In genomic region chr15:48520376-48521155, GRCh38 we compare ENCODE assay signal across 14 cellular contexts.
DNase-seq lines count a peak whose midpoint lies in the region; ATAC-seq and TF ChIP-seq lines count a peak whose summit lies in the region.
"Had no signal": no experiment of that assay in that cellular context is flagged by ENCODE, and none has a peak within 500 bp of the region (broad histone marks: within the 10 kb centered on the region; RNA-seq: fewer than 3 reads in every experiment).

No MANE protein-coding gene starts in this region.

- H3K27me3 ChIP-seq in right atrium auricular region (no peaks in the 10 kb centered on the region), Panc1 (ENCODE audit: control insufficient read depth, insufficient read depth, low read length) (peaks cover 4% of the 10 kb centered on the region), upper lobe of right lung (no peaks in the 10 kb centered on the region)
- H3K27me3 ChIP-seq: colonic mucosa, stomach had no signal

- intact Hi-C loops in Right ventricle myocardium superior (cut with DNase I) (loop anchor here (10.0 kb wide), 1 partner anchor 124 kb away; the partner anchor contains the start of gene FBN1), Panc1 (cut with micrococcal nuclease; ENCODE audit: unreplicated experiment) (loop anchor here (5.0 kb wide), 1 partner anchor 163 kb away; no protein-coding TSS in a partner anchor), upper lobe of right lung (cut with DNase I) (no loop called here)
- intact Hi-C loops in activated CD4-positive, alpha-beta T cell treated with anti-CD3 and anti-CD28 coated beads for 36 hours (cut with DNase I, micrococcal nuclease): no loop called here

- H3K36me3 ChIP-seq in right atrium auricular region: peaks cover 3% of the 10 kb centered on the region
- H3K36me3 ChIP-seq in Panc1 (ENCODE audit: control insufficient read depth, insufficient read depth, low read length): no peaks in the 10 kb centered on the region
- no peaks in the 10 kb centered on the region for H3K36me3 ChIP-seq in upper lobe of right lung
- H3K36me3 ChIP-seq: colonic mucosa had no signal

- in situ Hi-C loops in Panc1 (cut with HindIII; ENCODE audit: low pct_unique_long_range_greater_than_20kb, low sequenced_read_pairs): no loop called here

- no peak overlapping the region for H3K27ac Mint-ChIP-seq in activated CD4-positive, alpha-beta T cell treated with anti-CD3 and anti-CD28 coated beads for 36 hours

- no peaks in the 10 kb centered on the region for H3K9me3 ChIP-seq in right atrium auricular region
- no peaks in the 10 kb centered on the region for H3K9me3 ChIP-seq in Panc1 (ENCODE audit: control insufficient read depth, insufficient read depth, low read depth, low read length)
- no peaks in the 10 kb centered on the region for H3K9me3 ChIP-seq in upper lobe of right lung
- H3K9me3 ChIP-seq: colonic mucosa, stomach had no signal

- H3K4me3 ChIP-seq in right atrium auricular region (no peak overlapping the region), Panc1 (ENCODE audit: low read depth in 2 of 2, low read length in 2 of 2) (no peak overlapping the region), upper lobe of right lung (no peak overlapping the region)
- H3K4me3 ChIP-seq: colonic mucosa, stomach had no signal

- H3K4me3 Mint-ChIP-seq in activated CD4-positive, alpha-beta T cell treated with anti-CD3 and anti-CD28 coated beads for 36 hours: no peak overlapping the region
- H3K4me3 Mint-ChIP-seq: activated T-cell treated with anti-CD3 and anti-CD28 coated beads, Interleukin-2, amount 50 U/mL, for 72 hours had no signal

- DNase-seq in Right ventricle myocardium superior (peak; percentile 40), right atrium auricular region (ENCODE audit: low spot score) (no peak), Panc1 (ENCODE audit: low read depth, low spot score) (no peak), iPS DF 4.7 (ENCODE audit: extremely low read depth, low spot score) (peak; percentile 7), upper lobe of right lung (no peak), NCI-H2227 (lab: John Stamatoyannopoulos, UW; ENCODE audit: unreplicated experiment) (no peak)
- DNase-seq in stimulated activated CD4-positive, alpha-beta T cell treated with anti-CD3 and anti-CD28 coated beads, Interleukin-12 subunit alpha, Interleukin-12 subunit beta, amount 100 ng/mL, for 4 hours: no peak
- no peak for DNase-seq in activated CD4-positive, alpha-beta T cell treated with anti-CD3 and anti-CD28 coated beads for 36 hours
- DNase-seq: activated CD4-positive, CD25-positive, alpha-beta regulatory T cell; activated T-cell treated with anti-CD3 and anti-CD28 coated beads, Interleukin-2, amount 50 U/mL, for 72 hours; colonic mucosa; NCI-H1048; NCI-H526 treated with DMSO at 0.1 percent for 48 hours; stomach had no signal

- no peak for TF ChIP-seq CTCF in right atrium auricular region (IDR thresholded peaks at IDR 0.05)
- TF ChIP-seq CTCF in Panc1 (IDR thresholded peaks at IDR 0.05): peak; percentile 38
- TF ChIP-seq CTCF in upper lobe of right lung (IDR thresholded peaks at IDR 0.05): no peak

- ATAC-seq in Right ventricle myocardium superior (ENCODE audit: poor library complexity) (no peak), Panc1 (peak; percentile 76), upper lobe of right lung (peak; percentile 10)
- ATAC-seq in activated CD4-positive, alpha-beta T cell treated with anti-CD3 and anti-CD28 coated beads for 36 hours: no peak
- ATAC-seq: activated T-cell treated with anti-CD3 and anti-CD28 coated beads, Interleukin-2, amount 50 U/mL, for 72 hours had no signal

- H3K4me1 Mint-ChIP-seq in activated CD4-positive, alpha-beta T cell treated with anti-CD3 and anti-CD28 coated beads for 36 hours: no peaks in the 10 kb centered on the region

- no peaks in the 10 kb centered on the region for H3K36me3 Mint-ChIP-seq in activated CD4-positive, alpha-beta T cell treated with anti-CD3 and anti-CD28 coated beads for 36 hours (ENCODE audit: low read depth)

- CTCF ChIA-PET in Panc1 (lab: Charles Lee): interaction anchor here (0.5 kb wide), 1 partner anchor 150 kb away, joined by 3 read pairs; no protein-coding TSS in a partner anchor
- CTCF ChIA-PET in activated CD4-positive, alpha-beta T cell treated with anti-CD3 and anti-CD28 coated beads for 36 hours (lab: Charles Lee): no interaction called here

- no peaks in the 10 kb centered on the region for H3K4me1 ChIP-seq in right atrium auricular region
- no peaks in the 10 kb centered on the region for H3K4me1 ChIP-seq in Panc1 (ENCODE audit: control insufficient read depth, insufficient read depth, low read length)
- no peaks in the 10 kb centered on the region for H3K4me1 ChIP-seq in upper lobe of right lung
- H3K4me1 ChIP-seq: colonic mucosa, stomach had no signal

- POLR2A ChIA-PET in Panc1 (lab: Charles Lee): no interaction called here
- POLR2A ChIA-PET in activated CD4-positive, alpha-beta T cell treated with anti-CD3 and anti-CD28 coated beads for 36 hours (lab: Charles Lee): no interaction called here

- peaks cover 2% of the 10 kb centered on the region for H3K27me3 Mint-ChIP-seq in activated CD4-positive, alpha-beta T cell treated with anti-CD3 and anti-CD28 coated beads for 36 hours

- H3K27ac ChIP-seq in right atrium auricular region (no peak overlapping the region), Panc1 (ENCODE audit: low read length) (no peak overlapping the region), upper lobe of right lung (no peak overlapping the region)
- H3K27ac ChIP-seq: colonic mucosa, stomach had no signal

- H3K9me3 Mint-ChIP-seq in activated CD4-positive, alpha-beta T cell treated with anti-CD3 and anti-CD28 coated beads for 36 hours (ENCODE audit: low read depth): no peaks in the 10 kb centered on the region

- no TSS peak for BruUV-seq in Panc1 (replicated peaks; lab: Mats Ljungman, UMichigan)

Comparison
In these comparisons a context has a peak if more than half of its experiments do, and no peak if none do; other contexts are left out.
1. DNase-seq: peak in Right ventricle myocardium superior (single experiment) and iPS DF 4.7 (single experiment); none in right atrium auricular region (single experiment), Panc1 (single experiment), upper lobe of right lung (single experiment), stimulated activated CD4-positive, alpha-beta T cell treated with anti-CD3 and anti-CD28 coated beads, Interleukin-12 subunit alpha, Interleukin-12 subunit beta, amount 100 ng/mL, for 4 hours (single experiment), NCI-H2227 (single experiment) and activated CD4-positive, alpha-beta T cell treated with anti-CD3 and anti-CD28 coated beads for 36 hours (single experiment).
2. ATAC-seq: peak in Panc1 (single experiment) and upper lobe of right lung (single experiment); none in Right ventricle myocardium superior (single experiment) and activated CD4-positive, alpha-beta T cell treated with anti-CD3 and anti-CD28 coated beads for 36 hours (single experiment).
3. intact Hi-C loops: an anchor here in Right ventricle myocardium superior (10.0 kb wide) and Panc1 (5.0 kb wide); none called in upper lobe of right lung and activated CD4-positive, alpha-beta T cell treated with anti-CD3 and anti-CD28 coated beads for 36 hours.